ENCODE assay signal across 12 cellular contexts in genomic region chr20:38452880-38453624, GRCh38. TPM values are rescaled to one million over a fixed set of nuclear protein-coding genes. Genes with fewer than 3 reads are reported as not detected.
DNase-seq lines count a peak whose midpoint lies in the region; ATAC-seq, FAIRE-seq and TF ChIP-seq lines count a peak whose summit lies in the region.
"Had no signal": no experiment of that assay in that cellular context is flagged by ENCODE, and none has a peak within 500 bp of the region (broad histone marks: within the 10 kb centered on the region; RNA-seq: fewer than 3 reads in every experiment).

No MANE protein-coding gene starts in this region.

- ATAC-seq in GM21360 (IDR thresholded peaks at IDR 0.05; ENCODE audit: unreplicated experiment) = no peak
- ATAC-seq: CD8-positive, alpha-beta T cell had no signal

- DNase-seq in HCEC 1CT = peak; percentile 76
- peak; percentile 34 for DNase-seq in UCSD-AML1 (lab: John Stamatoyannopoulos, UW; ENCODE audit: unreplicated experiment)
- DNase-seq in foreskin fibroblast = peak; percentile 47 to 67
- DNase-seq in pulmonary artery endothelial cell (ENCODE audit: low read depth, low spot score) = peak; percentile 67
- no peak for DNase-seq in amygdala (lab: John Stamatoyannopoulos, UW)
- DNase-seq in NCI-H128 (lab: John Stamatoyannopoulos, UW; ENCODE audit: unreplicated experiment) = no peak
- no peak for DNase-seq in GM12891 (ENCODE audit: insufficient read length, low spot score)
- DNase-seq: activated B cell treated with CpG ODN at 0.5 μM for 24 hours; activated naive CD4-positive, alpha-beta T cell treated with anti-CD3 and anti-CD28 coated beads, Interleukin-2, amount 50 U/mL, for 16 hours; CD8-positive, alpha-beta T cell had no signal

- no peak for FAIRE-seq in GM12891 (lab: Jason Lieb, UNC)

- no peak for TF ChIP-seq CTCF in foreskin fibroblast (IDR thresholded peaks at IDR 0.05; ENCODE audit: low read depth, low read length)

- no peak overlapping the region for H3K4me3 ChIP-seq in foreskin fibroblast (ENCODE audit: low read depth in 1 of 2, low read length in 2 of 2)
- H3K4me3 ChIP-seq: esophagus muscularis mucosa had no signal

- no peak for TF ChIP-seq POLR2A in GM12891 (IDR thresholded peaks at IDR 0.05; ENCODE audit: low read depth, low read length)

TF ChIP-seq in GM12891, 5 proteins besides CTCF, POLR2A, EP300 and RAD21:
- no peak for TF ChIP-seq TAF1 (IDR thresholded peaks at IDR 0.05; ENCODE audit: low read depth, low read length)
- TF ChIP-seq PAX5 (IDR thresholded peaks at IDR 0.05; ENCODE audit: insufficient read depth, low read length, severe bottlenecking) = no peak
- TF ChIP-seq POLR2AphosphoS5 (IDR thresholded peaks at IDR 0.05; ENCODE audit: low read depth, low read length) = no peak
- TF ChIP-seq SPI1 (IDR thresholded peaks at IDR 0.05; ENCODE audit: low read depth, low read length) = no peak
- TF ChIP-seq POU2F2 (IDR thresholded peaks at IDR 0.05; ENCODE audit: low read depth, low read length) = no peak

RNA-seq across cellular contexts. Expression of gene SNHG17, which starts 17.9 kb away (rescaled TPM):
- 12.5 and 17.6 TPM in 2 replicates for total RNA-seq in pulmonary artery endothelial cell
- 61.6 TPM for polyA plus RNA-seq in GM12891 (2012; ENCODE audit: low read depth, missing spikeins)

RNA-seq across cellular contexts. Expression of gene RALGAPB, which starts 19.6 kb away (rescaled TPM):
- 24.4 and 27.1 TPM in 2 replicates for total RNA-seq in pulmonary artery endothelial cell
- polyA plus RNA-seq in GM12891 (2012; ENCODE audit: low read depth, missing spikeins) = 8.6 TPM

Comparison
In these comparisons a context has a peak if more than half of its experiments do, and no peak if none do; other contexts are left out.
1. DNase-seq: peak in HCEC 1CT (single experiment), UCSD-AML1 (single experiment), foreskin fibroblast (2 of 2) and pulmonary artery endothelial cell (single experiment); none in amygdala (0 of 56), NCI-H128 (single experiment) and GM12891 (single experiment).